ENCODE assay signal across 16 cellular contexts in the genomic region with DNA sequence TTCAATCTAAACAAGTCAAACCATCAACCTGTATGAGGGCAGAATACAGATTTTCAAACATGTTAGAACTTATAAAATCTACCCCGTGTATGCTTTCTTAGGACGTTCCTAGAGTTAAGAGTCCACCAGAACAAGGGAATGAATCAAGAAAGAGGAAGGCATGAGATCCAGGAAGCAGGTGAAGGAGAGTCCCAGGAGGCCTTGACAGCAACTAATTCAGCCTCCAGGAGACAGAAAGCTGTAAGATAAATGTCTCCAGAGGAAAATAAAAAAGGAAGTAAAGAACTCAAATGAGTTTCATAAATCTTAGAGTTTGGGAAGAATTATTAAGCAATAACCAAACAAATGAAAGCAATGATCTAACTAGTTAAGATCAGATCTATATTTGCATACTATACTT. TPM values are rescaled to one million over a fixed set of nuclear protein-coding genes. Genes with fewer than 3 reads are reported as not detected.
DNase-seq lines count a peak whose midpoint lies in the region; ATAC-seq and TF ChIP-seq lines count a peak whose summit lies in the region.
"Had no signal": no experiment of that assay in that cellular context is flagged by ENCODE, and none has a peak within 500 bp of the region (broad histone marks: within the 10 kb centered on the region; RNA-seq: fewer than 3 reads in every experiment).

No MANE protein-coding gene starts in this region.

- peak overlapping the region; percentile 12 for H3K9ac ChIP-seq in neural progenitor cell

- peaks cover 70% of the 10 kb centered on the region for H4K20me1 ChIP-seq in neural progenitor cell (ENCODE audit: low read depth)
- H4K20me1 ChIP-seq in osteoblast (ENCODE audit: insufficient read depth, low read length) = peaks cover 17% of the 10 kb centered on the region

- H3K27me3 ChIP-seq in neural progenitor cell (no peaks in the 10 kb centered on the region), osteoblast (ENCODE audit: insufficient read depth, low read length) (no peaks in the 10 kb centered on the region)
- H3K27me3 ChIP-seq: colonic mucosa, SJSA1 had no signal

- H3K4me1 Mint-ChIP-seq in activated T-cell treated with anti-CD3 and anti-CD28 coated beads, Interleukin-2, amount 50 U/mL, for 24 hours (ENCODE audit: low read depth) = peaks cover 67% of the 10 kb centered on the region
- peaks cover 47% of the 10 kb centered on the region for H3K4me1 Mint-ChIP-seq in activated T-helper 2 cell treated with anti-CD3 and anti-CD28 coated beads, Interferon-gamma antibody, Interleukin-2, Interleukin-4, amounts not matched to agents 10 μg/mL and 5 μg/mL and 100 μg/mL, durations not matched to agents 14 hours and 24 hours and 36 hours (ENCODE audit: low read depth)
- H3K4me1 Mint-ChIP-seq in neural progenitor cell = peaks cover 27% of the 10 kb centered on the region

- TF ChIP-seq CTCF in neural progenitor cell (IDR thresholded peaks at IDR 0.05) = no peak
- TF ChIP-seq CTCF in GM10248 (IDR thresholded peaks at IDR 0.05; ENCODE audit: control extremely low read depth, extremely low read depth, low read depth, missing control alignments) = no peak
- TF ChIP-seq CTCF in osteoblast (IDR thresholded peaks at IDR 0.05; ENCODE audit: extremely low read depth, low read depth, low read length) = no peak

- peaks cover 27% of the 10 kb centered on the region for H3K36me3 ChIP-seq in neural progenitor cell
- H3K36me3 ChIP-seq in osteoblast (ENCODE audit: insufficient read depth, low read length) = peaks cover 30% of the 10 kb centered on the region
- H3K36me3 ChIP-seq: prostate gland had no signal

- H3F3A ChIP-seq in neural progenitor cell (ENCODE audit: low read depth) = no peaks in the 10 kb centered on the region

- no peak overlapping the region for H3K27ac ChIP-seq in neural progenitor cell
- H3K27ac ChIP-seq in osteoblast (ENCODE audit: low read depth, low read length) = no peak overlapping the region
- H3K27ac ChIP-seq: colonic mucosa, prostate gland, SJSA1 had no signal

- peak overlapping the region; percentile 21 for H3K4me3 Mint-ChIP-seq in activated T-cell treated with anti-CD3 and anti-CD28 coated beads, Interleukin-2, amount 50 U/mL, for 24 hours
- peak overlapping the region; percentile 56 for H3K4me3 Mint-ChIP-seq in activated T-helper 2 cell treated with anti-CD3 and anti-CD28 coated beads, Interferon-gamma antibody, Interleukin-2, Interleukin-4, amounts not matched to agents 10 μg/mL and 5 μg/mL and 100 μg/mL, durations not matched to agents 14 hours and 24 hours and 36 hours (ENCODE audit: low read depth)
- peak overlapping the region; percentile 3 for H3K4me3 Mint-ChIP-seq in neural progenitor cell

- no peak for ATAC-seq in GM21576 (IDR thresholded peaks at IDR 0.05; ENCODE audit: unreplicated experiment)

- intact Hi-C loops in activated T-helper 2 cell treated with anti-CD3 and anti-CD28 coated beads, Interferon-gamma antibody, Interleukin-2, Interleukin-4, amounts not matched to agents 10 μg/mL and 5 μg/mL and 100 μg/mL, durations not matched to agents 14 hours and 24 hours and 36 hours (cut with micrococcal nuclease) = loop anchor here (5.0 kb wide), 2 partner anchors 39 to 154 kb away; no protein-coding TSS in a partner anchor

- H3K4me3 ChIP-seq in neural progenitor cell (no peak overlapping the region), osteoblast (ENCODE audit: insufficient read depth, low read length) (no peak overlapping the region)
- H3K4me3 ChIP-seq: colonic mucosa, prostate gland, SJSA1 had no signal

- no peaks in the 10 kb centered on the region for H3K9me3 ChIP-seq in neural progenitor cell (ENCODE audit: low read depth)
- no peaks in the 10 kb centered on the region for H3K9me3 ChIP-seq in osteoblast (ENCODE audit: low read depth, low read length)
- H3K9me3 ChIP-seq: colonic mucosa, prostate gland, SJSA1 had no signal

- H2AFZ ChIP-seq in neural progenitor cell (replicated peaks) (no peak overlapping the region), osteoblast (ENCODE audit: low read length) (no peak overlapping the region)

- no peaks in the 10 kb centered on the region for H3K27me3 Mint-ChIP-seq in activated T-cell treated with anti-CD3 and anti-CD28 coated beads, Interleukin-2, amount 50 U/mL, for 24 hours
- H3K27me3 Mint-ChIP-seq in activated T-helper 2 cell treated with anti-CD3 and anti-CD28 coated beads, Interferon-gamma antibody, Interleukin-2, Interleukin-4, amounts not matched to agents 10 μg/mL and 5 μg/mL and 100 μg/mL, durations not matched to agents 14 hours and 24 hours and 36 hours (ENCODE audit: low read depth) = no peaks in the 10 kb centered on the region
- H3K27me3 Mint-ChIP-seq in neural progenitor cell (ENCODE audit: insufficient read depth, low read depth) = peaks cover 3% of the 10 kb centered on the region

- H3K4me2 ChIP-seq in neural progenitor cell (peak overlapping the region; percentile 86), osteoblast (ENCODE audit: insufficient read depth, low read length) (no peak overlapping the region)

- H3K79me2 ChIP-seq in neural progenitor cell (ENCODE audit: low read depth) (peaks cover 75% of the 10 kb centered on the region), osteoblast (ENCODE audit: insufficient read depth, low read length) (peaks cover 70% of the 10 kb centered on the region)

- H3K27ac Mint-ChIP-seq in activated T-cell treated with anti-CD3 and anti-CD28 coated beads, Interleukin-2, amount 50 U/mL, for 24 hours = peak overlapping the region; percentile 32
- H3K27ac Mint-ChIP-seq in activated T-helper 2 cell treated with anti-CD3 and anti-CD28 coated beads, Interferon-gamma antibody, Interleukin-2, Interleukin-4, amounts not matched to agents 10 μg/mL and 5 μg/mL and 100 μg/mL, durations not matched to agents 14 hours and 24 hours and 36 hours = no peak overlapping the region
- no peak overlapping the region for H3K27ac Mint-ChIP-seq in neural progenitor cell

- H3K9me3 Mint-ChIP-seq in activated T-cell treated with anti-CD3 and anti-CD28 coated beads, Interleukin-2, amount 50 U/mL, for 24 hours = no peaks in the 10 kb centered on the region
- H3K9me3 Mint-ChIP-seq in activated T-helper 2 cell treated with anti-CD3 and anti-CD28 coated beads, Interferon-gamma antibody, Interleukin-2, Interleukin-4, amounts not matched to agents 10 μg/mL and 5 μg/mL and 100 μg/mL, durations not matched to agents 14 hours and 24 hours and 36 hours = no peaks in the 10 kb centered on the region
- no peaks in the 10 kb centered on the region for H3K9me3 Mint-ChIP-seq in neural progenitor cell

- POLR2A ChIA-PET in GM10248 (lab: Yijun Ruan, JAX) = no interaction called here

- CTCF ChIA-PET in GM10248 (lab: Yijun Ruan, JAX) = interaction anchor here (9.3 kb wide), 1 partner anchor 9 kb away, joined by 103 read pairs; no protein-coding TSS in a partner anchor

- peaks cover 67% of the 10 kb centered on the region for H3K36me3 Mint-ChIP-seq in activated T-cell treated with anti-CD3 and anti-CD28 coated beads, Interleukin-2, amount 50 U/mL, for 24 hours (ENCODE audit: low read depth)
- H3K36me3 Mint-ChIP-seq in activated T-helper 2 cell treated with anti-CD3 and anti-CD28 coated beads, Interferon-gamma antibody, Interleukin-2, Interleukin-4, amounts not matched to agents 10 μg/mL and 5 μg/mL and 100 μg/mL, durations not matched to agents 14 hours and 24 hours and 36 hours (ENCODE audit: low read depth) = peaks cover 63% of the 10 kb centered on the region
- peaks cover 22% of the 10 kb centered on the region for H3K36me3 Mint-ChIP-seq in neural progenitor cell

- DNase-seq in activated T-cell treated with anti-CD3 and anti-CD28 coated beads, Interleukin-2, amount 50 U/mL, for 24 hours = no peak
- DNase-seq in activated T-cell treated with anti-CD3 and anti-CD28 coated beads for 4 hours (no peak), MV-4-11 (lab: John Stamatoyannopoulos, UW) (peak; percentile 63), neural progenitor cell (ENCODE audit: low spot score) (no peak), GM10248 (ENCODE audit: extremely low spot score) (no peak), osteoblast (ENCODE audit: insufficient read length, low spot score, missing footprints) (no peak)
- no peak for DNase-seq in activated T-helper 2 cell treated with anti-CD3 and anti-CD28 coated beads, Interferon-gamma antibody, Interleukin-2, Interleukin-4, amounts not matched to agents 10 μg/mL and 5 μg/mL and 100 μg/mL, durations not matched to agents 14 hours and 24 hours and 36 hours (ENCODE audit: low spot score)
- DNase-seq: activated CD4-positive, alpha-beta T cell treated with anti-CD3 and anti-CD28 coated beads for 48 hours; colonic mucosa; DMS79 treated with DMSO at 0.1 percent for 48 hours; GOT3; NCI-H1436; NCI-H526 treated with DMSO at 0.1 percent for 48 hours had no signal

- H3K4me1 ChIP-seq in neural progenitor cell = peaks cover 20% of the 10 kb centered on the region
- peaks cover 7% of the 10 kb centered on the region for H3K4me1 ChIP-seq in osteoblast (ENCODE audit: insufficient read depth, low read length)
- H3K4me1 ChIP-seq: prostate gland had no signal

RNA-seq across cellular contexts. Expression of a gene that starts 2.7 kb away (rescaled TPM):
- 76.0 and 79.5 TPM in 2 replicates for total RNA-seq in activated T-helper 2 cell treated with anti-CD3 and anti-CD28 coated beads, Interferon-gamma antibody, Interleukin-2, Interleukin-4, amounts not matched to agents 10 μg/mL and 5 μg/mL and 100 μg/mL, durations not matched to agents 14 hours and 24 hours and 36 hours
- 112 and 164 TPM in 2 replicates for total RNA-seq in neural progenitor cell (ENCODE audit: low replicate concordance)
- total RNA-seq in osteoblast = 22.8 and 30.6 TPM in 2 replicates

Comparison
In these comparisons a context has a peak if more than half of its experiments do, and no peak if none do; other contexts are left out.
1. H3K4me3 Mint-ChIP-seq: peak in every context shown above with its lines; median percentile 56 in activated T-helper 2 cell treated with anti-CD3 and anti-CD28 coated beads, Interferon-gamma antibody, Interleukin-2, Interleukin-4, amounts not matched to agents 10 μg/mL and 5 μg/mL and 100 μg/mL, durations not matched to agents 14 hours and 24 hours and 36 hours; 21 in activated T-cell treated with anti-CD3 and anti-CD28 coated beads, Interleukin-2, amount 50 U/mL, for 24 hours; 3 in neural progenitor cell.